15 cellular contexts compared by ENCODE assay signal in the genomic region with DNA sequence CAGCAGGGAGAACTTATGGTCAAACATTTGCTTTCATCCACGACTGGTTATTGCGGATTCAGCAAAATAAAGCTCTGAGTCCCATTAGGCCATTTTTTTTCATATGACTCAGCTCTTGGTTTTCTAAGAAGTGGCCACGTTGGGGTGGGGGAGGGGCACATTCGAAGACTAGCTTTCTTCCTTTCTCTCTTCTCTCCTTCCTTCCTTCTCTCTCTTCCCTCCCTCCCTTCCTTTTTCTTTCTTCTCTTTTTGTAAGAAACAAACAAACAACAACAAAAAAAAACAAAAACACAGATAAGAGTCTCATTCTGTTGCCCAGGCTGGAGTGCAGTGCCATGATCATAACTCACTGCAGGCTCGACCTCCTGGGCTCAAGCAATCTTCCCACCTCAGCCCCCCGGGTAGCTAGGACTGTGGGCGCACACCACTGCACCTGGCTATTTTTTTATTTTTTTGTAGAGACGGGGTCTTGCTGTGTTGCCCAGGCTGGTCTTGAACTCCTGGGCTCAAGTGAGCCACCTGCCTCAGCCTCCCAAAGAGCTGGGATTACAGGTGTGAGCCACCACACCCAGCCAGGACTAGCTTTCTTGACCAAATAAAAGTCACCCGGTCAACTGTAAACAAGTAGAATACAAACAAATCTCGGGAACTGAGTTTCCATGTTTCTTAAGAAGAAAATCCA. TPM values are rescaled to one million over a fixed set of nuclear protein-coding genes. Genes with fewer than 3 reads are reported as not detected.
A peak's percentile ranks its signal among the peaks of the same experiment; 100 is the strongest.
DNase-seq lines count a peak whose midpoint lies in the region; ATAC-seq and TF ChIP-seq lines count a peak whose summit lies in the region.
"Had no signal": no experiment of that assay in that cellular context is flagged by ENCODE, and none has a peak within 500 bp of the region (broad histone marks: within the 10 kb centered on the region; RNA-seq: fewer than 3 reads in every experiment).

No MANE protein-coding gene starts in this region.

- peaks cover 32% of the 10 kb centered on the region for H3K4me1 Mint-ChIP-seq in WTC11

- no peak for ATAC-seq in WTC11
- no peak for ATAC-seq in HG03039 (IDR thresholded peaks at IDR 0.05; ENCODE audit: unreplicated experiment)
- no peak for ATAC-seq in sciatic nerve
- ATAC-seq: GM12878, left cardiac atrium had no signal

- TF ChIP-seq EP300 in suprapubic skin (IDR thresholded peaks at IDR 0.05) = no peak

- DNase-seq in ACHN (peak; percentile 27), HT1080 (ENCODE audit: low read depth) (peak; percentile 39), WTC11 (ENCODE audit: low spot score) (no peak), glomerular visceral epithelial cell (ENCODE audit: extremely low spot score) (peak; percentile 3), suprapubic skin (ENCODE audit: low spot score in 2 of 2) (no peak), HCEC 1CT (no peak), sciatic nerve (ENCODE audit: low spot score) (no peak)
- DNase-seq: Kasumi-1, left cardiac atrium, NCI-H2171, SK-N-SH had no signal

- CTCF ChIA-PET in WTC11 (lab: Charles Lee) = interaction anchor here (1.3 to 1.5 kb wide), 2 partner anchors 72 to 80 kb away, joined by 4 read pairs; no protein-coding TSS in a partner anchor

- no peaks in the 10 kb centered on the region for H3K27me3 Mint-ChIP-seq in WTC11 (ENCODE audit: low read depth)

- H3K4me1 ChIP-seq in suprapubic skin = no peaks in the 10 kb centered on the region
- H3K4me1 ChIP-seq: adrenal gland had no signal

- H3K4me3 Mint-ChIP-seq in WTC11 = no peak overlapping the region

- H3K9me3 Mint-ChIP-seq in WTC11 = no peaks in the 10 kb centered on the region

- peaks cover 28% of the 10 kb centered on the region for H3K36me3 Mint-ChIP-seq in WTC11

- H3K27ac Mint-ChIP-seq in WTC11 = peak overlapping the region; percentile 74

- no peaks in the 10 kb centered on the region for H3K27me3 ChIP-seq in suprapubic skin
- H3K27me3 ChIP-seq: adrenal gland had no signal

- intact Hi-C loops in sciatic nerve (cut with DNase I) = no loop called here

- no peaks in the 10 kb centered on the region for H3K9me3 ChIP-seq in suprapubic skin
- H3K9me3 ChIP-seq: adrenal gland, SK-N-SH had no signal

- no peak for TF ChIP-seq POLR2A in suprapubic skin (IDR thresholded peaks at IDR 0.05)

- H3K4me3 ChIP-seq in suprapubic skin = no peak overlapping the region
- H3K4me3 ChIP-seq: adrenal gland, GM12878 had no signal

- H3K27ac ChIP-seq in suprapubic skin = no peak overlapping the region
- H3K27ac ChIP-seq: adrenal gland, parathyroid adenoma had no signal

- H3K36me3 ChIP-seq in suprapubic skin = peaks cover 27% of the 10 kb centered on the region

- TF ChIP-seq CTCF in WTC11 (IDR thresholded peaks at IDR 0.05) (no peak), suprapubic skin (IDR thresholded peaks at IDR 0.05) (no peak)

- in situ Hi-C loops in ACHN (cut with HindIII; ENCODE audit: low pct_ligation_motif_present, low pct_unique_long_range_greater_than_20kb, low sequenced_read_pairs) = no loop called here

- POLR2A ChIA-PET in WTC11 (lab: Charles Lee) = no interaction called here

- 86% methylated on average over 10 of the region's 10 CpGs for WGBS in suprapubic skin

TF ChIP-seq in WTC11, 78 proteins besides CTCF, POLR2A, EP300 and RAD21:
- TF ChIP-seq, protein P1, sequence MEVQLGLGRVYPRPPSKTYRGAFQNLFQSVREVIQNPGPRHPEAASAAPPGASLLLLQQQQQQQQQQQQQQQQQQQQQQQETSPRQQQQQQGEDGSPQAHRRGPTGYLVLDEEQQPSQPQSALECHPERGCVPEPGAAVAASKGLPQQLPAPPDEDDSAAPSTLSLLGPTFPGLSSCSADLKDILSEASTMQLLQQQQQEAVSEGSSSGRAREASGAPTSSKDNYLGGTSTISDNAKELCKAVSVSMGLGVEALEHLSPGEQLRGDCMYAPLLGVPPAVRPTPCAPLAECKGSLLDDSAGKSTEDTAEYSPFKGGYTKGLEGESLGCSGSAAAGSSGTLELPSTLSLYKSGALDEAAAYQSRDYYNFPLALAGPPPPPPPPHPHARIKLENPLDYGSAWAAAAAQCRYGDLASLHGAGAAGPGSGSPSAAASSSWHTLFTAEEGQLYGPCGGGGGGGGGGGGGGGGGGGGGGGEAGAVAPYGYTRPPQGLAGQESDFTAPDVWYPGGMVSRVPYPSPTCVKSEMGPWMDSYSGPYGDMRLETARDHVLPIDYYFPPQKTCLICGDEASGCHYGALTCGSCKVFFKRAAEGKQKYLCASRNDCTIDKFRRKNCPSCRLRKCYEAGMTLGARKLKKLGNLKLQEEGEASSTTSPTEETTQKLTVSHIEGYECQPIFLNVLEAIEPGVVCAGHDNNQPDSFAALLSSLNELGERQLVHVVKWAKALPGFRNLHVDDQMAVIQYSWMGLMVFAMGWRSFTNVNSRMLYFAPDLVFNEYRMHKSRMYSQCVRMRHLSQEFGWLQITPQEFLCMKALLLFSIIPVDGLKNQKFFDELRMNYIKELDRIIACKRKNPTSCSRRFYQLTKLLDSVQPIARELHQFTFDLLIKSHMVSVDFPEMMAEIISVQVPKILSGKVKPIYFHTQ (CRISPR knock-in tag; IDR thresholded peaks at IDR 0.05) = no peak
- TF ChIP-seq ZNF121 (CRISPR knock-in tag; IDR thresholded peaks at IDR 0.05) (peak; percentile 44; the same call in 1 of the 2 replicates), ZNF263 (CRISPR knock-in tag; IDR thresholded peaks at IDR 0.05; ENCODE audit: low read depth) (no peak)
- TF ChIP-seq, protein P2, sequence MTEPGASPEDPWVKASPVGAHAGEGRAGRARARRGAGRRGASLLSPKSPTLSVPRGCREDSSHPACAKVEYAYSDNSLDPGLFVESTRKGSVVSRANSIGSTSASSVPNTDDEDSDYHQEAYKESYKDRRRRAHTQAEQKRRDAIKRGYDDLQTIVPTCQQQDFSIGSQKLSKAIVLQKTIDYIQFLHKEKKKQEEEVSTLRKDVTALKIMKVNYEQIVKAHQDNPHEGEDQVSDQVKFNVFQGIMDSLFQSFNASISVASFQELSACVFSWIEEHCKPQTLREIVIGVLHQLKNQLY (CRISPR knock-in tag; IDR thresholded peaks at IDR 0.05) = no peak
- TF ChIP-seq, protein P3, sequence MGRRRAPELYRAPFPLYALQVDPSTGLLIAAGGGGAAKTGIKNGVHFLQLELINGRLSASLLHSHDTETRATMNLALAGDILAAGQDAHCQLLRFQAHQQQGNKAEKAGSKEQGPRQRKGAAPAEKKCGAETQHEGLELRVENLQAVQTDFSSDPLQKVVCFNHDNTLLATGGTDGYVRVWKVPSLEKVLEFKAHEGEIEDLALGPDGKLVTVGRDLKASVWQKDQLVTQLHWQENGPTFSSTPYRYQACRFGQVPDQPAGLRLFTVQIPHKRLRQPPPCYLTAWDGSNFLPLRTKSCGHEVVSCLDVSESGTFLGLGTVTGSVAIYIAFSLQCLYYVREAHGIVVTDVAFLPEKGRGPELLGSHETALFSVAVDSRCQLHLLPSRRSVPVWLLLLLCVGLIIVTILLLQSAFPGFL (CRISPR knock-in tag; IDR thresholded peaks at IDR 0.05; ENCODE audit: borderline replicate concordance) = no peak

RNA-seq across cellular contexts. Expression of a gene that starts 41.6 kb away (rescaled TPM):
- 17.3 and 18.2 TPM in 2 replicates for total RNA-seq in HT1080 (2014; rRNA removed; shearing (Covaris generic))
- 10.6 and 11.3 TPM in 2 replicates for polyA plus RNA-seq in HT1080 (2015; cell fraction: cytosol; rRNA removed)
- 99.6 and 101 TPM in 2 replicates for polyA plus RNA-seq in HT1080 (2015; cell fraction: nucleus; rRNA removed)
- total RNA-seq in WTC11 (2021) (29.1 to 35.2 TPM (median 31.1 TPM) in 3 replicates), suprapubic skin (10 to 100 TPM; 10.5 to 18.3 (median 13.8) TPM), sciatic nerve (55.8 TPM)

RNA-seq across cellular contexts. Expression of a gene that starts 55.4 kb away (rescaled TPM):
- total RNA-seq in HT1080 (2014; rRNA removed; shearing (Covaris generic)) = not detected in 2 replicates
- polyA plus RNA-seq in HT1080 (2015; cell fraction: cytosol; rRNA removed) = not detected in 2 replicates
- polyA plus RNA-seq in HT1080 (2015; cell fraction: nucleus; rRNA removed) = not detected in 2 replicates
- total RNA-seq in WTC11 (2021) (not detected in 3 replicates), suprapubic skin (not detected), sciatic nerve (not detected)
- total RNA-seq: adrenal gland, GM12878, left cardiac atrium had no signal
- polyA plus RNA-seq: adrenal gland, GM12878, SK-N-SH had no signal

Comparison
In these comparisons a context has a peak if more than half of its experiments do, and no peak if none do; other contexts are left out.
1. DNase-seq: peak in ACHN (single experiment), HT1080 (single experiment) and glomerular visceral epithelial cell (single experiment); none in WTC11 (single experiment), suprapubic skin (0 of 2), HCEC 1CT (single experiment) and sciatic nerve (single experiment).